Comparison of ENCODE assay signal across 8 cellular contexts in the genomic region with DNA sequence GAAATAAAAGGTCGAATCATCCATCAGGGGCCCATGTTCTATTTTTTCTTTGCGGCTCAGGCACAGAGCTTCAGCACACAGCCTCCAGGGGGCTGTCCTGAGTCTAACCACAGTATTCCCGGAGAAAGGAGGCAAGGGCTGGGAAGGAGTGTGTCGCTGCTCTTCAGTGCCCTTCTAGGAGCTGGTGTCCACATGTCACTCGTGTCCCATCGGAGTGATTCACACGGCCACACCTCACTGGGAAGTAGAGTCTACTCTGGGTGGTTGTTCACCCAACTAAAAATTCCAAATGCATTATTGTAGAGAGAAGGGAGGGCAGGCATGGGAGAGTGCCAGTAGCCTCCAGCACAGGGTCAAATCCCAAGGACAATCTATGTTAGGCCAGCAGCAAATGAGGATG.
DNase-seq lines count a peak whose midpoint lies in the region; ATAC-seq and TF ChIP-seq lines count a peak whose summit lies in the region.
"Had no signal": no experiment of that assay in that cellular context is flagged by ENCODE, and none has a peak within 500 bp of the region (broad histone marks: within the 10 kb centered on the region; RNA-seq: fewer than 3 reads in every experiment).

No MANE protein-coding gene starts in this region.

- H3K27ac ChIP-seq in coronary artery: no peak overlapping the region

- no peak for TF ChIP-seq POLR2A in GM18505 (IDR thresholded peaks at IDR 0.05; ENCODE audit: borderline replicate concordance, extremely low read depth, insufficient read depth, insufficient read length)

- H3K27ac Mint-ChIP-seq in osteocyte (ENCODE audit: unreplicated experiment): no peak overlapping the region
- H3K27ac Mint-ChIP-seq: stimulated activated naive CD8-positive, alpha-beta T cell treated with anti-CD3 and anti-CD28 coated beads, Interleukin-15, amount 100 ng/mL, for 72 hours had no signal

- no peak for ATAC-seq in GM18505 (IDR thresholded peaks at IDR 0.05; ENCODE audit: unreplicated experiment)
- ATAC-seq in GM19023 (IDR thresholded peaks at IDR 0.05; ENCODE audit: unreplicated experiment): no peak
- ATAC-seq: stimulated activated naive CD8-positive, alpha-beta T cell treated with anti-CD3 and anti-CD28 coated beads, Interleukin-15, amount 100 ng/mL, for 72 hours had no signal

- no peaks in the 10 kb centered on the region for H3K27me3 Mint-ChIP-seq in osteocyte (ENCODE audit: unreplicated experiment)

- no peak overlapping the region for H3K4me3 Mint-ChIP-seq in osteocyte (ENCODE audit: unreplicated experiment)
- H3K4me3 Mint-ChIP-seq: stimulated activated naive CD8-positive, alpha-beta T cell treated with anti-CD3 and anti-CD28 coated beads, Interleukin-15, amount 100 ng/mL, for 72 hours had no signal

- no peaks in the 10 kb centered on the region for H3K9me3 Mint-ChIP-seq in osteocyte (ENCODE audit: unreplicated experiment)
- H3K9me3 Mint-ChIP-seq: stimulated activated naive CD8-positive, alpha-beta T cell treated with anti-CD3 and anti-CD28 coated beads, Interleukin-15, amount 100 ng/mL, for 72 hours had no signal

- H3K4me1 Mint-ChIP-seq in osteocyte (ENCODE audit: unreplicated experiment): peaks cover 46% of the 10 kb centered on the region

- TF ChIP-seq CTCF in GM06990 (IDR thresholded peaks at IDR 0.05; ENCODE audit: insufficient read depth, low read length, poor library complexity, severe bottlenecking): peak; percentile 47
- no peak for TF ChIP-seq CTCF in coronary artery (IDR thresholded peaks at IDR 0.05)
- TF ChIP-seq CTCF in osteocyte (IDR thresholded peaks at IDR 0.05): peak; percentile 49

- DNase-seq in GM06990 (ENCODE audit: extremely low read depth, insufficient read length) (no peak), M059J (ENCODE audit: low read depth) (peak; percentile 34), coronary artery (ENCODE audit: low spot score) (peak; percentile 29), osteocyte (ENCODE audit: extremely low spot score, unreplicated experiment) (no peak), NCI-H446 treated with DMSO at 0.1 percent for 48 hours (lab: John Stamatoyannopoulos, UW) (no peak)
- DNase-seq: stimulated activated naive CD8-positive, alpha-beta T cell treated with anti-CD3 and anti-CD28 coated beads, Interleukin-15, amount 100 ng/mL, for 72 hours had no signal

- H3K36me3 Mint-ChIP-seq in osteocyte (ENCODE audit: unreplicated experiment): no peaks in the 10 kb centered on the region

- H3K36me3 ChIP-seq in GM06990 (ENCODE audit: control insufficient read depth, insufficient read depth, low read length): no peaks in the 10 kb centered on the region

- H3K27me3 ChIP-seq in GM06990 (replicated peaks; ENCODE audit: control insufficient read depth, insufficient read depth, low read length): no peaks in the 10 kb centered on the region; the same call in 1 of the 2 replicates

- no peak overlapping the region for H3K4me3 ChIP-seq in GM06990 (replicated peaks; ENCODE audit: low read depth, low read length)
- H3K4me3 ChIP-seq in coronary artery: no peak overlapping the region

Comparison
In these comparisons a context has a peak if more than half of its experiments do, and no peak if none do; other contexts are left out.
1. DNase-seq: peak in M059J (single experiment) and coronary artery (single experiment); none in GM06990 (single experiment), osteocyte (single experiment) and NCI-H446 treated with DMSO at 0.1 percent for 48 hours (single experiment).